Comparison of ENCODE assay signal across 12 cellular contexts in the genomic region with DNA sequence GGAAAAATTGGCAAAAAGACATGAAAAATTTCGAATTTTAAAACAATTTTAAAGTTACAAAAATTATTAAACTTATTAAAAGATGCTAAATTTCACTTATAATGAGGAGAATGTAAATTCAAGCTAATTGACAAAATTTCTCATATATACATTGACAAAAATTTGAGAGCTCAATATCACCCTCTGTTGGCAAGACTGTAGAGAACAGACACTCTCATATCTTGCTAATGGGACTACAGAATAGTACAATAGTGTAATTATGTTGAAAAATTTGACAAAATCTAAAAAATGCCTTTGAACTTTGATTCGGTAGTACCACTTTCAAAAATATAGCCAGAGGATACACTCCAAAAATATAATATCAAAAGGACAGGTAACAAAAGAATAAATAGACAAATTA. TPM values are rescaled to one million over a fixed set of nuclear protein-coding genes. Genes with fewer than 3 reads are reported as not detected.
A peak's percentile ranks its signal among the peaks of the same experiment; 100 is the strongest.
DNase-seq lines count a peak whose midpoint lies in the region; ATAC-seq, FAIRE-seq and TF ChIP-seq lines count a peak whose summit lies in the region.
"Had no signal": no experiment of that assay in that cellular context is flagged by ENCODE, and none has a peak within 500 bp of the region (broad histone marks: within the 10 kb centered on the region; RNA-seq: fewer than 3 reads in every experiment).

No MANE protein-coding gene starts in this region.

- H3K36me3 Mint-ChIP-seq in natural killer cell: no peaks in the 10 kb centered on the region
- H3K36me3 Mint-ChIP-seq: IgD-negative memory B cell had no signal

- H3K79me2 ChIP-seq in GM12878 (ENCODE audit: control insufficient read depth, insufficient read depth, low read length): no peaks in the 10 kb centered on the region
- H3K79me2 ChIP-seq in mesendoderm (ENCODE audit: control insufficient read depth, insufficient read depth, low read length): no peaks in the 10 kb centered on the region

- peak; percentile 72 for ATAC-seq in GM12878
- ATAC-seq in GM21367 (IDR thresholded peaks at IDR 0.05; ENCODE audit: unreplicated experiment): no peak
- ATAC-seq in natural killer cell: no peak
- ATAC-seq: activated T-cell treated with anti-CD3 and anti-CD28 coated beads, Interleukin-2, amount 50 U/mL, for 72 hours had no signal

- H2BK15ac ChIP-seq in mesendoderm (replicated peaks; ENCODE audit: low read depth): no peak overlapping the region

- H3K4me3 Mint-ChIP-seq in natural killer cell: no peak overlapping the region
- H3K4me3 Mint-ChIP-seq: activated T-cell treated with anti-CD3 and anti-CD28 coated beads, Interleukin-2, amount 50 U/mL, for 72 hours; IgD-negative memory B cell had no signal

- peaks cover 2 to 3% of the 10 kb centered on the region in 2 donors for H3K9me3 Mint-ChIP-seq in natural killer cell
- H3K9me3 Mint-ChIP-seq: activated T-cell treated with anti-CD3 and anti-CD28 coated beads, Interleukin-2, amount 50 U/mL, for 72 hours had no signal

- no peaks in the 10 kb centered on the region for H3K79me1 ChIP-seq in mesendoderm (ENCODE audit: low read length)

- H3K27ac ChIP-seq in GM12878 (ENCODE audit: control insufficient read depth, insufficient read depth) (no peak overlapping the region), mesendoderm (ENCODE audit: low read depth, low read length) (no peak overlapping the region)
- H3K27ac ChIP-seq: esophagus muscularis mucosa, SK-N-MC had no signal

- SMC1A ChIA-PET in GM12878 (lab: Charles Lee; ENCODE audit: uncharacterized antibody, unreplicated experiment): interaction anchor here (0.8 to 3.5 kb wide), 6 partner anchors 9 to 507 kb away, joined by 3 to 15 read pairs (median 3); no protein-coding TSS in a partner anchor

- H2AK5ac ChIP-seq in mesendoderm (ENCODE audit: low read length): no peak overlapping the region

- CTCF ChIA-PET in GM12878 (lab: Yijun Ruan, JAX): interaction anchor here (0.6 to 4.7 kb wide), 12 partner anchors 9 to 837 kb away, joined by 3 to 41 read pairs (median 5); no protein-coding TSS in a partner anchor

- 0% methylated on average over 2 of the region's 2 CpGs for WGBS in GM12878 (ENCODE audit: insufficient coverage, insufficient replicate concordance, low lambda C conversion rate, missing lambda C conversion rate)
- no CpG with 5 or more reads among the region's 2 CpGs for WGBS in mesendoderm (ENCODE audit: extremely low coverage, insufficient coverage, low lambda C conversion rate)

- no peaks in the 10 kb centered on the region for H3K27me3 Mint-ChIP-seq in natural killer cell (ENCODE audit: low read depth in 2 of 2)
- H3K27me3 Mint-ChIP-seq: IgD-negative memory B cell had no signal

- RAD21 ChIA-PET in GM12878 (lab: Charles Lee; ENCODE audit: unreplicated experiment): interaction anchor here (0.7 to 1.4 kb wide), 4 partner anchors 17 to 969 kb away, joined by 3 read pairs; no protein-coding TSS in a partner anchor

- H3K27me3 ChIP-seq in GM12878 (replicated peaks in 1 of 2; ENCODE audit: control insufficient read depth in 2 of 2, insufficient read depth in 2 of 2, low read length in 1 of 2) (no peaks in the 10 kb centered on the region), mesendoderm (ENCODE audit: insufficient read depth, low read length, poor library complexity) (no peaks in the 10 kb centered on the region)

- BruUV-seq in GM12878 (replicated peaks; lab: Mats Ljungman, UMichigan): no TSS peak

- intact Hi-C loops in GM12878 (cut with micrococcal nuclease; ENCODE audit: unreplicated experiment): no loop called here
- intact Hi-C loops in natural killer cell (cut with micrococcal nuclease): no loop called here

- no peak overlapping the region for H3K4me3 ChIP-seq in GM12878
- no peak overlapping the region for H3K4me3 ChIP-seq in mesendoderm (ENCODE audit: low read length)
- H3K4me3 ChIP-seq: esophagus muscularis mucosa, SK-N-MC had no signal

- H3K4me1 Mint-ChIP-seq in natural killer cell: no peaks in the 10 kb centered on the region

- no peak overlapping the region for H2BK120ac ChIP-seq in mesendoderm (ENCODE audit: low read depth, low read length)

- in situ Hi-C loops in GM12878 (cut with MboI): no loop called here

- no peak overlapping the region for H2AFZ ChIP-seq in GM12878 (ENCODE audit: control insufficient read depth, low read depth, low read length)

- no peak overlapping the region for H3K23ac ChIP-seq in mesendoderm (ENCODE audit: low read length)

- no peaks in the 10 kb centered on the region for H3K9me3 ChIP-seq in GM12878 (replicated peaks; ENCODE audit: control insufficient read depth, insufficient read depth, low read length)
- H3K9me3 ChIP-seq: esophagus muscularis mucosa had no signal

- H4K5ac ChIP-seq in mesendoderm (ENCODE audit: low read length): no peak overlapping the region

- no peaks in the 10 kb centered on the region for H3K4me1 ChIP-seq in GM12878 (ENCODE audit: control insufficient read depth, insufficient read depth, low read length)
- no peaks in the 10 kb centered on the region for H3K4me1 ChIP-seq in mesendoderm (ENCODE audit: control insufficient read depth, low read depth, low read length)
- H3K4me1 ChIP-seq: esophagus muscularis mucosa had no signal

- H3K4me2 ChIP-seq in GM12878 (ENCODE audit: control insufficient read depth, insufficient read depth): no peak overlapping the region
- H3K4me2 ChIP-seq in mesendoderm (ENCODE audit: low read length): no peak overlapping the region

- TF ChIP-seq RAD21 in GM12878 (IDR thresholded peaks at IDR 0.05; ENCODE audit: insufficient read depth, low read depth, low read length): no peak

- TF ChIP-seq POLR2A in GM12878 (IDR thresholded peaks at IDR 0.05; ENCODE audit: low read depth, low read length): no peak
- TF ChIP-seq POLR2A in H54 (IDR thresholded peaks at IDR 0.05; ENCODE audit: low read depth, low read length): no peak

- H3K4ac ChIP-seq in mesendoderm (ENCODE audit: low read depth, low read length): no peak overlapping the region

- H2BK5ac ChIP-seq in mesendoderm (ENCODE audit: low read length): no peak overlapping the region

- FAIRE-seq in GM12878 (lab: Jason Lieb, UNC) (peak; percentile 13), H54 (lab: Jason Lieb, UNC) (no peak)

- H4K8ac ChIP-seq in mesendoderm (ENCODE audit: low read depth, low read length): no peak overlapping the region

- POLR2A ChIA-PET in GM12878 (lab: Charles Lee): no interaction called here

- no peak overlapping the region for H3K56ac ChIP-seq in mesendoderm (ENCODE audit: low read length)

- TF ChIP-seq EP300 in GM12878 (IDR thresholded peaks at IDR 0.05; ENCODE audit: borderline replicate concordance in 1 of 2, control insufficient read depth in 1 of 2, low read depth in 2 of 2, low read length in 2 of 2): no peak

- H3K27ac Mint-ChIP-seq in natural killer cell: no peak overlapping the region
- H3K27ac Mint-ChIP-seq: activated T-cell treated with anti-CD3 and anti-CD28 coated beads, Interleukin-2, amount 50 U/mL, for 72 hours; IgD-negative memory B cell had no signal

- no peaks in the 10 kb centered on the region for H3K36me3 ChIP-seq in GM12878 (ENCODE audit: control insufficient read depth in 2 of 2, insufficient read depth in 2 of 2, low read length in 1 of 2)
- H3K36me3 ChIP-seq in mesendoderm (ENCODE audit: control insufficient read depth, insufficient read depth, low read length): no peaks in the 10 kb centered on the region
- H3K36me3 ChIP-seq: esophagus muscularis mucosa had no signal

- H4K20me1 ChIP-seq in GM12878 (ENCODE audit: control insufficient read depth, insufficient read depth): no peaks in the 10 kb centered on the region

- H3K18ac ChIP-seq in mesendoderm (ENCODE audit: low read length): no peak overlapping the region

- TF ChIP-seq CTCF in GM12872 (IDR thresholded peaks at IDR 0.05; ENCODE audit: insufficient read depth, low read depth, low read length): 0 out of 3 replicates have a peak, but pooled peaks have one; percentile 6
- TF ChIP-seq CTCF in GM12878 (IDR thresholded peaks at IDR 0.05 in 2 of 3, conservative IDR thresholded peaks at IDR 0.05 in 1 of 3; ENCODE audit: control insufficient read depth in 2 of 3, extremely low read depth in 1 of 3, insufficient read depth in 1 of 3, low read depth in 3 of 3, low read length in 3 of 3): peak; percentile 36 to 39 (median 36); a peak in 3 of 6 replicates
- TF ChIP-seq CTCF in natural killer cell (IDR thresholded peaks at IDR 0.05): no peak

- no peak overlapping the region for H3K9ac ChIP-seq in GM12878 (ENCODE audit: control insufficient read depth, insufficient read depth, low read length)
- no peak overlapping the region for H3K9ac ChIP-seq in mesendoderm (ENCODE audit: low read length)

- DNase-seq in Kasumi-1 (lab: John Stamatoyannopoulos, UW) (peak; percentile 18 to 30), GM12878 (ENCODE audit: low read depth, low spot score) (no peak), mesendoderm (peak; percentile 11), H54 (ENCODE audit: insufficient read length, low spot score) (no peak), natural killer cell (no peak), AG20443 (ENCODE audit: low spot score) (no peak)
- DNase-seq: activated T-cell treated with anti-CD3 and anti-CD28 coated beads, Interleukin-2, amount 50 U/mL, for 72 hours had no signal

TF ChIP-seq in GM12878, 131 proteins besides CTCF, POLR2A, EP300 and RAD21 (continues in another document):
- TF ChIP-seq BRCA1 (IDR thresholded peaks at IDR 0.05; ENCODE audit: low read depth, low read length): no peak

RNA-seq across cellular contexts. Expression of gene DCAF8L2, which starts 29.8 kb away (rescaled TPM):
- not detected in 2 replicates for total RNA-seq in GM12878 (2013; cell fraction: nucleolus; rRNA removed)
- total RNA-seq in GM12878 (2014; rRNA removed) (not detected in 2 replicates), GM12878 (2014; rRNA removed; fragmentation: Illumina TruSeq; extraction: Trizol) (not detected in 2 replicates), GM12878 (2021) (not detected in 2 replicates), natural killer cell (not detected)
- not detected for polyA plus RNA-seq in GM12878 (2011; ENCODE audit: low read depth)
- polyA plus RNA-seq in GM12878 (2011; rRNA removed) (not detected in 2 replicates), GM12878 (2014; fragmentation: Illumina TruSeq; extraction: Trizol) (not detected in 2 replicates), GM12878 (2014; fragmentation: Nextera tagmentation; extraction: Ambion mirVana) (not detected), GM12878 (2014; rRNA removed) (not detected in 2 replicates), GM12878 (2016; fragmentation: Nextera tagmentation; extraction: Ambion mirVana) (not detected)
- polyA plus RNA-seq in GM12878 (2011; cell fraction: cytosol; rRNA removed): 0.03 and 0.04 TPM in 2 replicates
- polyA plus RNA-seq in GM12878 (2011; cell fraction: nucleus; rRNA removed): 0.09 TPM in 1 of 2 replicates, not detected in the other
- polyA plus RNA-seq in GM12878 (2012): not detected in 2 replicates
- polyA minus RNA-seq in GM12878 (2011; rRNA and poly(A)+ RNA removed): 0.21 TPM in 1 of 2 replicates, not detected in the other
- not detected in 2 replicates for polyA minus RNA-seq in GM12878 (2011; cell fraction: cytosol; rRNA and poly(A)+ RNA removed)
- not detected in 2 replicates for polyA minus RNA-seq in GM12878 (2011; cell fraction: nucleus; rRNA and poly(A)+ RNA removed)
- polyA plus RNA-seq in mesendoderm (2013, experiment 1 of 2): not detected
- 0.03 TPM for polyA plus RNA-seq in mesendoderm (2013, experiment 2 of 2)
- total RNA-seq: activated T-cell treated with anti-CD3 and anti-CD28 coated beads, Interleukin-2, amount 50 U/mL, for 72 hours; esophagus muscularis mucosa had no signal
- polyA plus RNA-seq: IgD-negative memory B cell had no signal

Comparison
In these comparisons a context has a peak if more than half of its experiments do, and no peak if none do; other contexts are left out.
1. DNase-seq: peak in Kasumi-1 (2 of 2) and mesendoderm (single experiment); none in GM12878 (single experiment), H54 (single experiment), natural killer cell (single experiment) and AG20443 (single experiment).